In genomic region chr20:63347081-63347741, GRCh38 we compare ENCODE assay signal across 26 cellular contexts. TPM values are rescaled to one million over a fixed set of nuclear protein-coding genes. Genes with fewer than 3 reads are reported as not detected.
"Had no signal": no experiment of that assay in that cellular context is flagged by ENCODE, and none has a peak within 500 bp of the region (broad histone marks: within the 10 kb centered on the region; RNA-seq: fewer than 3 reads in every experiment).

No MANE protein-coding gene starts in this region.

- H3K4me1 Mint-ChIP-seq: activated naive CD4-positive, alpha-beta T cell treated with anti-CD3 and anti-CD28 coated beads, Interleukin-2, amount 10 ng/mL, durations not matched to agents 7 days and 5 days; activated naive CD8-positive, alpha-beta T cell treated with anti-CD3 and anti-CD28 coated beads for 36 hours had no signal

- H3K36me3 Mint-ChIP-seq: activated naive CD4-positive, alpha-beta T cell treated with anti-CD3 and anti-CD28 coated beads, Interleukin-2, amount 10 ng/mL, durations not matched to agents 7 days and 5 days; activated naive CD8-positive, alpha-beta T cell treated with anti-CD3 and anti-CD28 coated beads for 36 hours had no signal

- H3K27me3 ChIP-seq: cardiac muscle cell, Peyer's patch had no signal

- DNase-seq: activated CD4-positive, alpha-beta T cell treated with anti-CD3 and anti-CD28 coated beads for 4 hours; activated CD8-positive, alpha-beta memory T cell treated with anti-CD3 and anti-CD28 coated beads, Interleukin-2, amount 50 U/mL, for 4 hours; activated CD8-positive, alpha-beta T cell treated with anti-CD3 and anti-CD28 coated beads for 36 hours; activated gamma-delta T cell treated with Interleukin-2 at 50 U/mL for 16 hours; activated naive CD4-positive, alpha-beta T cell treated with anti-CD3 and anti-CD28 coated beads, Interleukin-2, amount 10 ng/mL, durations not matched to agents 7 days and 5 days; activated naive CD8-positive, alpha-beta T cell treated with anti-CD3 and anti-CD28 coated beads for 36 hours; activated T-cell treated with anti-CD3 and anti-CD28 coated beads, Interleukin-2, amount 50 U/mL, for 72 hours; brain microvascular endothelial cell; MG63; NCI-H1105; NCI-H1436; NCI-H1694 treated with DMSO at 0.1 percent for 48 hours; NCI-H2029 treated with DMSO at 0.1 percent for 48 hours; NCI-H345; NCI-H510A; NCI-H69; NK-92 treated with Interleukin-12 subunit alpha and Interleukin-12 subunit beta, amount 100 ng/mL, for 24 hours; Peyer's patch; SHP77 treated with DMSO at 0.1 percent for 48 hours had no signal

- H3K27ac Mint-ChIP-seq: activated CD8-positive, alpha-beta T cell treated with anti-CD3 and anti-CD28 coated beads for 36 hours; activated naive CD4-positive, alpha-beta T cell treated with anti-CD3 and anti-CD28 coated beads, Interleukin-2, amount 10 ng/mL, durations not matched to agents 7 days and 5 days; activated naive CD8-positive, alpha-beta T cell treated with anti-CD3 and anti-CD28 coated beads for 36 hours; activated T-cell treated with anti-CD3 and anti-CD28 coated beads, Interleukin-2, amount 50 U/mL, for 72 hours; activated T-helper 2 cell treated with anti-CD3 and anti-CD28 coated beads, Interferon-gamma antibody, Interleukin-2, Interleukin-4, amounts not matched to agents 10 μg/mL and 5 μg/mL and 100 μg/mL, durations not matched to agents 14 hours and 24 hours and 36 hours; T-helper 1 cell treated with Interleukin-12 subunit alpha and Interleukin-12 subunit beta and Interleukin-4 antibody, amounts not matched to agents 30 μg/mL and 1 μg/mL, for 36 hours had no signal

- H3K36me3 ChIP-seq: brain microvascular endothelial cell, cardiac muscle cell, MG63, Peyer's patch had no signal

- H3K27ac ChIP-seq: brain microvascular endothelial cell, cardiac muscle cell, Peyer's patch, RWPE1 had no signal

- ATAC-seq: activated CD4-positive, CD25-positive, alpha-beta regulatory T cell treated with anti-CD3 and anti-CD28 coated beads, Interleukin-2, amount 50 U/mL, for 24 hours; activated CD8-positive, alpha-beta T cell treated with anti-CD3 and anti-CD28 coated beads for 36 hours; activated T-cell treated with anti-CD3 and anti-CD28 coated beads, Interleukin-2, amount 50 U/mL, for 72 hours had no signal

- H3K4me3 ChIP-seq: cardiac muscle cell, MG63, Peyer's patch had no signal

- H3K4me3 Mint-ChIP-seq: activated CD8-positive, alpha-beta T cell treated with anti-CD3 and anti-CD28 coated beads for 36 hours; activated naive CD4-positive, alpha-beta T cell treated with anti-CD3 and anti-CD28 coated beads, Interleukin-2, amount 10 ng/mL, durations not matched to agents 7 days and 5 days; activated naive CD8-positive, alpha-beta T cell treated with anti-CD3 and anti-CD28 coated beads for 36 hours; activated T-cell treated with anti-CD3 and anti-CD28 coated beads, Interleukin-2, amount 50 U/mL, for 72 hours; T-helper 1 cell treated with Interleukin-12 subunit alpha and Interleukin-12 subunit beta and Interleukin-4 antibody, amounts not matched to agents 30 μg/mL and 1 μg/mL, for 36 hours had no signal

- H3K4me1 ChIP-seq: Peyer's patch had no signal

- H3K27me3 Mint-ChIP-seq: activated naive CD8-positive, alpha-beta T cell treated with anti-CD3 and anti-CD28 coated beads for 36 hours had no signal

- H3K9me3 ChIP-seq: MG63, Peyer's patch had no signal

RNA-seq across cellular contexts. Expression of gene CHRNA4, which starts 13.9 kb away (rescaled TPM):
- total RNA-seq: activated CD8-positive, alpha-beta T cell treated with anti-CD3 and anti-CD28 coated beads for 36 hours; activated naive CD8-positive, alpha-beta T cell treated with anti-CD3 and anti-CD28 coated beads for 36 hours; activated T-cell treated with anti-CD3 and anti-CD28 coated beads, Interleukin-2, amount 50 U/mL, for 72 hours; activated T-helper 2 cell treated with anti-CD3 and anti-CD28 coated beads, Interferon-gamma antibody, Interleukin-2, Interleukin-4, amounts not matched to agents 10 μg/mL and 5 μg/mL and 100 μg/mL, durations not matched to agents 14 hours and 24 hours and 36 hours; Peyer's patch; SK-MEL-5 had no signal
- polyA plus RNA-seq: adipose tissue, cardiac muscle cell had no signal

RNA-seq across cellular contexts. Expression of gene COL20A1, which starts 54.2 kb away (rescaled TPM):
- total RNA-seq: activated T-helper 2 cell treated with anti-CD3 and anti-CD28 coated beads, Interferon-gamma antibody, Interleukin-2, Interleukin-4, amounts not matched to agents 10 μg/mL and 5 μg/mL and 100 μg/mL, durations not matched to agents 14 hours and 24 hours and 36 hours; cardiac muscle cell; Peyer's patch; SK-MEL-5 had no signal
- polyA plus RNA-seq: adipose tissue had no signal
